In the genomic region with DNA sequence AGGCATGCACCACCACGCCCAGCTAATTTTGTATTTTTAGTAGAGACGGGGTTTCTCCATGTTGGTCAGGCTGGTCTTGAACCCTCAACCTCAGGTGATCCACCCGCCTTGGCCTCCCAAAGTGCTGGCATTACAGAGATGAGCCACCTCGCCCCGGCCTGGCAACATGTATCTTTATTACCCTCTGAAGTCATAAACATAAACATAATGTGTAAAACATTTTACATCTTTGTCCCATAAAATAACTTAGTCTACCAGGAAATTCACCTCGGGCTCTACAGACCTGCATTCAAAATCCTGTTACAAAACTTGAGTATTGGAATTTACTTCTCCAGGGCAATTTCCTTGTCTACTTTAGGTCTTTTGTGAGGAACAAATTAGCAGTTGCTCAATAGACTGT, we compare ENCODE assay signal across 26 cellular contexts.
"Had no signal": no experiment of that assay in that cellular context is flagged by ENCODE, and none has a peak within 500 bp of the region (broad histone marks: within the 10 kb centered on the region; RNA-seq: fewer than 3 reads in every experiment).

No MANE protein-coding gene starts in this region.

- H3K9me3 Mint-ChIP-seq: activated CD4-positive, alpha-beta T cell treated with anti-CD3 and anti-CD28 coated beads, Interleukin-2, amount 10 ng/mL, durations not matched to agents 24 days and 14 days; activated naive CD4-positive, alpha-beta T cell treated with anti-CD3 and anti-CD28 coated beads for 36 hours; activated naive CD4-positive, alpha-beta T cell treated with anti-CD3 and anti-CD28 coated beads, Interleukin-2, amount 50 U/mL, for 72 hours; activated T-cell treated with anti-CD3 and anti-CD28 coated beads, Interleukin-2, amount 50 U/mL, for 24 hours; activated T-helper 2 cell treated with anti-CD3 and anti-CD28 coated beads, Interferon-gamma antibody, Interleukin-2, Interleukin-4, amounts not matched to agents 10 μg/mL and 5 μg/mL and 100 μg/mL, durations not matched to agents 14 hours and 24 hours and 36 hours; T-helper 1 cell treated with Interleukin-12 subunit alpha and Interleukin-12 subunit beta and Interleukin-4 antibody, amounts not matched to agents 30 μg/mL and 1 μg/mL, for 36 hours; T-helper 2 cell treated with Interferon-gamma antibody and Interleukin-4, amounts not matched to agents 5 μg/mL and 100 μg/mL, for 36 hours had no signal

- H3K27me3 ChIP-seq: SJCRH30 had no signal

- H3K36me3 ChIP-seq: SJCRH30 had no signal

- H3K4me3 Mint-ChIP-seq: activated CD4-positive, alpha-beta T cell treated with anti-CD3 and anti-CD28 coated beads, Interleukin-2, amount 10 ng/mL, durations not matched to agents 24 days and 14 days; activated CD8-positive, alpha-beta T cell treated with anti-CD3 and anti-CD28 coated beads, Interleukin-2, amount 10 ng/mL, durations not matched to agents 7 days and 5 days; activated naive CD4-positive, alpha-beta T cell treated with anti-CD3 and anti-CD28 coated beads for 36 hours; activated T-cell treated with anti-CD3 and anti-CD28 coated beads, Interleukin-2, amount 50 U/mL, for 24 hours; brain; IgD-negative memory B cell; T-helper 1 cell treated with Interleukin-12 subunit alpha and Interleukin-12 subunit beta and Interleukin-4 antibody, amounts not matched to agents 30 μg/mL and 1 μg/mL, for 36 hours; T-helper 2 cell treated with Interferon-gamma antibody and Interleukin-4, amounts not matched to agents 5 μg/mL and 100 μg/mL, for 36 hours had no signal

- H3K9ac ChIP-seq: SK-N-SH had no signal

- H3K4me1 ChIP-seq: SJCRH30 had no signal

- H3K4me1 Mint-ChIP-seq: activated CD4-positive, alpha-beta T cell treated with anti-CD3 and anti-CD28 coated beads, Interleukin-2, amount 10 ng/mL, durations not matched to agents 24 days and 14 days; brain; IgD-negative memory B cell had no signal

- H3K4me3 ChIP-seq: SJCRH30 had no signal

- H3K27ac Mint-ChIP-seq: activated CD4-positive, alpha-beta T cell treated with anti-CD3 and anti-CD28 coated beads, Interleukin-2, amount 10 ng/mL, durations not matched to agents 24 days and 14 days; activated CD8-positive, alpha-beta T cell treated with anti-CD3 and anti-CD28 coated beads, Interleukin-2, amount 10 ng/mL, durations not matched to agents 7 days and 5 days; activated naive CD4-positive, alpha-beta T cell treated with anti-CD3 and anti-CD28 coated beads for 36 hours; activated naive CD4-positive, alpha-beta T cell treated with anti-CD3 and anti-CD28 coated beads, Interleukin-2, amount 50 U/mL, for 72 hours; activated T-cell treated with anti-CD3 and anti-CD28 coated beads, Interleukin-2, amount 50 U/mL, for 24 hours; activated T-helper 2 cell treated with anti-CD3 and anti-CD28 coated beads, Interferon-gamma antibody, Interleukin-2, Interleukin-4, amounts not matched to agents 10 μg/mL and 5 μg/mL and 100 μg/mL, durations not matched to agents 14 hours and 24 hours and 36 hours; brain; IgD-negative memory B cell; T-helper 1 cell treated with Interleukin-12 subunit alpha and Interleukin-12 subunit beta and Interleukin-4 antibody, amounts not matched to agents 30 μg/mL and 1 μg/mL, for 36 hours; T-helper 2 cell treated with Interferon-gamma antibody and Interleukin-4, amounts not matched to agents 5 μg/mL and 100 μg/mL, for 36 hours had no signal

- DNase-seq: activated CD4-positive, alpha-beta T cell treated with anti-CD3 and anti-CD28 coated beads, Interleukin-2, amount 10 ng/mL, durations not matched to agents 24 days and 14 days; activated CD4-positive, alpha-beta T cell treated with anti-CD3 and anti-CD28 coated beads, Interleukin-2, amount 50 U/mL, for 4 hours; activated CD8-positive, alpha-beta T cell treated with anti-CD3 and anti-CD28 coated beads, Interleukin-2, amount 10 ng/mL, durations not matched to agents 7 days and 5 days; activated gamma-delta T cell; activated naive CD4-positive, alpha-beta T cell treated with anti-CD3 and anti-CD28 coated beads for 36 hours; activated T-cell treated with anti-CD3 and anti-CD28 coated beads, Interleukin-2, amount 50 U/mL, for 24 hours; anterior cingulate cortex; caudate nucleus; Karpas-422; KBM-7; NCI-H1105; NCI-H1417 treated with DMSO at 0.1 percent for 48 hours; NCI-H187 treated with DMSO at 0.1 percent for 48 hours; NCI-H2081; NCI-H226; NCI-H524 treated with DMSO at 0.1 percent for 48 hours; OCI-M1; SHP77; SJCRH30; SK-N-SH had no signal

- H3K27me3 Mint-ChIP-seq: activated CD4-positive, alpha-beta T cell treated with anti-CD3 and anti-CD28 coated beads, Interleukin-2, amount 10 ng/mL, durations not matched to agents 24 days and 14 days; activated T-cell treated with anti-CD3 and anti-CD28 coated beads, Interleukin-2, amount 50 U/mL, for 24 hours; brain; IgD-negative memory B cell had no signal

- H3K4me2 ChIP-seq: SK-N-SH had no signal

- H3K9me3 ChIP-seq: SJCRH30, SK-N-SH had no signal

- H3K27ac ChIP-seq: SJCRH30 had no signal

- ATAC-seq: activated CD8-positive, alpha-beta T cell treated with anti-CD3 and anti-CD28 coated beads, Interleukin-2, amount 10 ng/mL, durations not matched to agents 7 days and 5 days; activated naive CD4-positive, alpha-beta T cell treated with anti-CD3 and anti-CD28 coated beads, Interleukin-2, amount 50 U/mL, for 72 hours had no signal

- H3K36me3 Mint-ChIP-seq: activated naive CD4-positive, alpha-beta T cell treated with anti-CD3 and anti-CD28 coated beads, Interleukin-2, amount 50 U/mL, for 72 hours; brain; IgD-negative memory B cell had no signal
